Comparison of ENCODE assay signal across 20 cellular contexts in the genomic region with DNA sequence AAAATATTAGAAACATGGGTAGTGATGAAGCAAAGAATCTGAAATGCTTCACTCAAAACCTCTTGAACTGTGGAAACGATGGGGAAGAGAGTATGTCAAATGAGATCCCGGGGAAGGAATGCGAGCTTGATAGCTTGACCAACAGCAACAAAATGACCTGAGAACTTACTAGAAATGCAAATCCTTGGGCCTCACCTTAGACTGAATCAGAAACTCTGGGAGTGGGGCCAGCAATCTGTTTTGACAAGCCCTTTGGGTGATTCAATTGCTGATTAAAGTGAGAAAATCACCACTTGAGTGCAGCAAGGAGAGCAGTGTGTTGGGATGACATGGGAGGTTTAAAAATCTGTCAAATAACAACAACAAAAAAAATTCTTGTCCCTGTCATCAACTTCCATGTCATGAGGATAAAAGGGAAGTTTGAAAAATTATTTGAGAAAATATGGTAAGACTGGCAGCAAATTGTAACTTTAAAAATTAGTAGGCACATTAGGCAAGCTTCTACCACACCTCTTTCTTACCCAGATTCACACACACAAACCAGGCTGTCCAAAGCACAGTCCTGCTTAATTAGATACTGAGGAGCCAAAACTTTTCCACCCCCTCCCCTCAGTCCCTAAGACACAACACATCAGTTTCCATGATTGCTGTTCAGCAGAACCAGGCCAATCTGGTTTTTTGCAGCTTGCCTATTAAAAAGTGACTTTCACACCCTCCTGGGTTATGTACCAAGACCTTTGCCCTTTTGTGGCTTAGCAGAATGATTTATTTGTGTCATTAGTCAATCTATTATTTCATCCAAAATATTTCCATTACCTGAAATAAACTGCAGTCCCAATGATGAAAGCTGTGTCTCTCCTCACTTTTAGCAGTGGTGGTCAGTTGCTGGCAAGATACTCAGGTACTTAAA. TPM values are rescaled to one million over a fixed set of nuclear protein-coding genes. Genes with fewer than 3 reads are reported as not detected.
DNase-seq lines count a peak whose midpoint lies in the region; ATAC-seq and TF ChIP-seq lines count a peak whose summit lies in the region.
"Had no signal": no experiment of that assay in that cellular context is flagged by ENCODE, and none has a peak within 500 bp of the region (broad histone marks: within the 10 kb centered on the region; RNA-seq: fewer than 3 reads in every experiment).

No MANE protein-coding gene starts in this region.

- no peak overlapping the region for H3K4me3 ChIP-seq in skin epidermis
- H3K4me3 ChIP-seq: heart right ventricle, K562, right lobe of liver had no signal

- H3K27ac Mint-ChIP-seq in activated B cell treated with CpG ODN at 0.5 μM for 24 hours: peak overlapping the region; percentile 85
- no peak overlapping the region for H3K27ac Mint-ChIP-seq in activated T-cell treated with anti-CD3 and anti-CD28 coated beads, Interleukin-2, amount 50 U/mL, for 24 hours
- H3K27ac Mint-ChIP-seq: activated naive CD8-positive, alpha-beta T cell treated with anti-CD3 and anti-CD28 coated beads for 36 hours; CD8-positive, alpha-beta memory T cell had no signal

- no peaks in the 10 kb centered on the region for H3K36me3 Mint-ChIP-seq in activated B cell treated with CpG ODN at 0.5 μM for 24 hours (ENCODE audit: low read depth)
- H3K36me3 Mint-ChIP-seq in activated T-cell treated with anti-CD3 and anti-CD28 coated beads, Interleukin-2, amount 50 U/mL, for 24 hours (ENCODE audit: low read depth): no peaks in the 10 kb centered on the region
- H3K36me3 Mint-ChIP-seq: activated naive CD8-positive, alpha-beta T cell treated with anti-CD3 and anti-CD28 coated beads for 36 hours; CD8-positive, alpha-beta memory T cell had no signal

- no peak for ATAC-seq in activated B cell treated with CpG ODN at 0.5 μM for 24 hours (ENCODE audit: low read depth)
- ATAC-seq: K562, left lobe of liver, Panc1 had no signal

- H3K4me3 Mint-ChIP-seq in activated B cell treated with CpG ODN at 0.5 μM for 24 hours: no peak overlapping the region
- H3K4me3 Mint-ChIP-seq in activated T-cell treated with anti-CD3 and anti-CD28 coated beads, Interleukin-2, amount 50 U/mL, for 24 hours: no peak overlapping the region
- H3K4me3 Mint-ChIP-seq: activated naive CD8-positive, alpha-beta T cell treated with anti-CD3 and anti-CD28 coated beads for 36 hours; CD8-positive, alpha-beta memory T cell had no signal

- CTCF ChIA-PET in activated B cell treated with CpG ODN at 0.5 μM for 24 hours (lab: Charles Lee): interaction anchor here (1.0 to 2.0 kb wide), 2 partner anchors 8 to 10 kb away, joined by 5 to 6 read pairs; no protein-coding TSS in a partner anchor

- TF ChIP-seq CTCF in activated B cell treated with CpG ODN at 0.5 μM for 24 hours (IDR thresholded peaks at IDR 0.05): no peak

- peak; percentile 8 for DNase-seq in NCI-H1092 treated with DMSO at 0.1 percent for 48 hours (lab: John Stamatoyannopoulos, UW)
- no peak for DNase-seq in NCI-H1092 (lab: John Stamatoyannopoulos, UW)
- no peak for DNase-seq in activated B cell treated with CpG ODN at 0.5 μM for 24 hours
- peak; percentile 12 for DNase-seq in glomerular visceral epithelial cell (ENCODE audit: extremely low spot score)
- no peak for DNase-seq in activated T-cell treated with anti-CD3 and anti-CD28 coated beads, Interleukin-2, amount 50 U/mL, for 48 hours
- no peak for DNase-seq in activated CD4-positive, alpha-beta T cell treated with anti-CD3 and anti-CD28 coated beads for 4 hours
- no peak for DNase-seq in activated T-cell treated with anti-CD3 and anti-CD28 coated beads, Interleukin-2, amount 50 U/mL, for 24 hours
- DNase-seq: activated CD8-positive, alpha-beta memory T cell treated with anti-CD3 and anti-CD28 coated beads, Interleukin-2, amount 50 U/mL, for 4 hours; activated naive CD8-positive, alpha-beta T cell treated with anti-CD3 and anti-CD28 coated beads for 36 hours; CD8-positive, alpha-beta memory T cell; heart right ventricle; NCI-H146; NCI-H446 treated with DMSO at 0.1 percent for 48 hours; right lobe of liver; stimulated activated naive CD4-positive, alpha-beta T cell had no signal

- peaks cover 34% of the 10 kb centered on the region for H3K4me1 Mint-ChIP-seq in activated B cell treated with CpG ODN at 0.5 μM for 24 hours
- no peaks in the 10 kb centered on the region for H3K4me1 Mint-ChIP-seq in activated T-cell treated with anti-CD3 and anti-CD28 coated beads, Interleukin-2, amount 50 U/mL, for 24 hours (ENCODE audit: low read depth)
- H3K4me1 Mint-ChIP-seq: activated naive CD8-positive, alpha-beta T cell treated with anti-CD3 and anti-CD28 coated beads for 36 hours; CD8-positive, alpha-beta memory T cell had no signal

- H3K27ac ChIP-seq in skin epidermis: peak overlapping the region in 11 of 21 experiments; percentile 8 to 73 (median 59)
- H3K27ac ChIP-seq: 22Rv1, right lobe of liver had no signal

- no peaks in the 10 kb centered on the region for H3K9me3 Mint-ChIP-seq in activated B cell treated with CpG ODN at 0.5 μM for 24 hours
- H3K9me3 Mint-ChIP-seq in activated T-cell treated with anti-CD3 and anti-CD28 coated beads, Interleukin-2, amount 50 U/mL, for 24 hours: no peaks in the 10 kb centered on the region
- H3K9me3 Mint-ChIP-seq: activated naive CD8-positive, alpha-beta T cell treated with anti-CD3 and anti-CD28 coated beads for 36 hours; CD8-positive, alpha-beta memory T cell had no signal

- no peaks in the 10 kb centered on the region for H3K27me3 Mint-ChIP-seq in activated B cell treated with CpG ODN at 0.5 μM for 24 hours
- peaks cover 12% of the 10 kb centered on the region for H3K27me3 Mint-ChIP-seq in activated T-cell treated with anti-CD3 and anti-CD28 coated beads, Interleukin-2, amount 50 U/mL, for 24 hours

- POLR2A ChIA-PET in activated B cell treated with CpG ODN at 0.5 μM for 24 hours (lab: Charles Lee): interaction anchor here (0.7 kb wide), 1 partner anchor 1679 kb away, joined by 5 read pairs; a partner anchor contains a TSS

- intact Hi-C loops in activated B cell treated with CpG ODN at 0.5 μM for 24 hours (cut with micrococcal nuclease): no loop called here

RNA-seq across cellular contexts. Expression of a gene that starts 15.6 kb away (rescaled TPM):
- total RNA-seq in activated B cell treated with CpG ODN at 0.5 μM for 24 hours: not detected in 2 replicates
- total RNA-seq: activated naive CD8-positive, alpha-beta T cell treated with anti-CD3 and anti-CD28 coated beads for 36 hours; CD8-positive, alpha-beta memory T cell; left lobe of liver; right lobe of liver had no signal

Comparison
In these comparisons a context has a peak if more than half of its experiments do, and no peak if none do; other contexts are left out.
1. DNase-seq: peak in NCI-H1092 treated with DMSO at 0.1 percent for 48 hours (single experiment) and glomerular visceral epithelial cell (single experiment); none in NCI-H1092 (single experiment), activated B cell treated with CpG ODN at 0.5 μM for 24 hours (single experiment), activated T-cell treated with anti-CD3 and anti-CD28 coated beads, Interleukin-2, amount 50 U/mL, for 48 hours (0 of 2), activated CD4-positive, alpha-beta T cell treated with anti-CD3 and anti-CD28 coated beads for 4 hours (0 of 2) and activated T-cell treated with anti-CD3 and anti-CD28 coated beads, Interleukin-2, amount 50 U/mL, for 24 hours (single experiment).